In genomic region chr6:21479140-21479539, GRCh38 we compare ENCODE assay signal across 11 cellular contexts.
DNase-seq lines count a peak whose midpoint lies in the region; ATAC-seq, FAIRE-seq and TF ChIP-seq lines count a peak whose summit lies in the region.
"Had no signal": no experiment of that assay in that cellular context is flagged by ENCODE, and none has a peak within 500 bp of the region (broad histone marks: within the 10 kb centered on the region; RNA-seq: fewer than 3 reads in every experiment).

No MANE protein-coding gene starts in this region.

- ATAC-seq in left lung: peak; percentile 77

- no peaks in the 10 kb centered on the region for H3K27me3 ChIP-seq in bronchial epithelial cell (ENCODE audit: control insufficient read depth, insufficient read depth, low read length)
- no peaks in the 10 kb centered on the region for H3K27me3 ChIP-seq in left lung
- no peaks in the 10 kb centered on the region for H3K27me3 ChIP-seq in suprapubic skin
- H3K27me3 ChIP-seq in mesendoderm (ENCODE audit: insufficient read depth, low read length, poor library complexity): no peaks in the 10 kb centered on the region

- DNase-seq in NCI-H1105 treated with DMSO at 0.1 percent for 48 hours (lab: John Stamatoyannopoulos, UW) (peak; percentile 73), bronchial epithelial cell (ENCODE audit: low read depth) (peak; percentile 5), left lung (no peak), suprapubic skin (ENCODE audit: low spot score in 2 of 2) (no peak), NCI-H2107 (lab: John Stamatoyannopoulos, UW) (no peak), mesendoderm (no peak)
- no peak for DNase-seq in activated CD8-positive, alpha-beta memory T cell treated with anti-CD3 and anti-CD28 coated beads, Interleukin-2, amount 50 U/mL, for 48 hours
- DNase-seq in stimulated activated CD4-positive, alpha-beta T cell treated with anti-CD3 and anti-CD28 coated beads, Interleukin-4, amount 100 ng/mL, for 1 hour: no peak
- DNase-seq: activated naive CD4-positive, alpha-beta T cell; NCI-H345 had no signal

- no peak overlapping the region for H2BK5ac ChIP-seq in mesendoderm (ENCODE audit: low read length)

- H3K79me1 ChIP-seq in mesendoderm (ENCODE audit: low read length): no peaks in the 10 kb centered on the region

- H3K36me3 ChIP-seq in bronchial epithelial cell (ENCODE audit: control insufficient read depth, insufficient read depth, low read length) (no peaks in the 10 kb centered on the region), left lung (no peaks in the 10 kb centered on the region), suprapubic skin (no peaks in the 10 kb centered on the region), mesendoderm (ENCODE audit: control insufficient read depth, insufficient read depth, low read length) (no peaks in the 10 kb centered on the region)

- no peak overlapping the region for H2AK5ac ChIP-seq in mesendoderm (ENCODE audit: low read length)

- no peak overlapping the region for H3K4ac ChIP-seq in mesendoderm (ENCODE audit: low read depth, low read length)

- no peak overlapping the region for H3K23ac ChIP-seq in mesendoderm (ENCODE audit: low read length)

- H2BK120ac ChIP-seq in mesendoderm (ENCODE audit: low read depth, low read length): no peak overlapping the region

- H3K79me2 ChIP-seq in mesendoderm (ENCODE audit: control insufficient read depth, insufficient read depth, low read length): no peaks in the 10 kb centered on the region
- H3K79me2 ChIP-seq: parathyroid adenoma had no signal

- H3K4me1 ChIP-seq in left lung (no peaks in the 10 kb centered on the region), suprapubic skin (peaks cover 8% of the 10 kb centered on the region), mesendoderm (ENCODE audit: control insufficient read depth, low read depth, low read length) (no peaks in the 10 kb centered on the region)
- H3K4me1 ChIP-seq: parathyroid adenoma had no signal

- H4K8ac ChIP-seq in mesendoderm (ENCODE audit: low read depth, low read length): no peak overlapping the region

- 37% methylated on average over 12 of the region's 12 CpGs for WGBS in suprapubic skin
- WGBS in mesendoderm (ENCODE audit: extremely low coverage, insufficient coverage, low lambda C conversion rate): no CpG with 5 or more reads among the region's 12 CpGs

- intact Hi-C loops in left lung (cut with DNase I): no loop called here

- H3K9ac ChIP-seq in mesendoderm (ENCODE audit: low read length): no peak overlapping the region
- H3K9ac ChIP-seq: parathyroid adenoma had no signal

- H3K56ac ChIP-seq in mesendoderm (ENCODE audit: low read length): no peak overlapping the region

- no peak overlapping the region for H3K18ac ChIP-seq in mesendoderm (ENCODE audit: low read length)

- no peak overlapping the region for H3K27ac ChIP-seq in left lung
- H3K27ac ChIP-seq in suprapubic skin: no peak overlapping the region
- H3K27ac ChIP-seq in mesendoderm (ENCODE audit: low read depth, low read length): no peak overlapping the region
- H3K27ac ChIP-seq: parathyroid adenoma had no signal

- H3K4me3 ChIP-seq in bronchial epithelial cell (ENCODE audit: low read depth, low read length) (no peak overlapping the region), left lung (no peak overlapping the region), suprapubic skin (peak overlapping the region; percentile 24), mesendoderm (ENCODE audit: low read length) (no peak overlapping the region)

- H4K5ac ChIP-seq in mesendoderm (ENCODE audit: low read length): no peak overlapping the region

- no peak overlapping the region for H3K4me2 ChIP-seq in mesendoderm (ENCODE audit: low read length)

- no peak for FAIRE-seq in bronchial epithelial cell (lab: Jason Lieb, UNC)

- H3K9me3 ChIP-seq in left lung (no peaks in the 10 kb centered on the region), suprapubic skin (no peaks in the 10 kb centered on the region)

- TF ChIP-seq POLR2A in suprapubic skin (IDR thresholded peaks at IDR 0.05): no peak

- no peak for TF ChIP-seq EP300 in suprapubic skin (IDR thresholded peaks at IDR 0.05)

- H2BK15ac ChIP-seq in mesendoderm (replicated peaks; ENCODE audit: low read depth): no peak overlapping the region

- TF ChIP-seq CTCF in bronchial epithelial cell (IDR thresholded peaks at IDR 0.05; ENCODE audit: insufficient read depth, low read length, severe bottlenecking): no peak
- no peak for TF ChIP-seq CTCF in left lung (IDR thresholded peaks at IDR 0.05)
- TF ChIP-seq CTCF in suprapubic skin (IDR thresholded peaks at IDR 0.05): no peak

Comparison
In these comparisons a context has a peak if more than half of its experiments do, and no peak if none do; other contexts are left out.
1. DNase-seq: peak in NCI-H1105 treated with DMSO at 0.1 percent for 48 hours (single experiment) and bronchial epithelial cell (single experiment); none in left lung (0 of 2), suprapubic skin (0 of 2), NCI-H2107 (single experiment), activated CD8-positive, alpha-beta memory T cell treated with anti-CD3 and anti-CD28 coated beads, Interleukin-2, amount 50 U/mL, for 48 hours (single experiment), stimulated activated CD4-positive, alpha-beta T cell treated with anti-CD3 and anti-CD28 coated beads, Interleukin-4, amount 100 ng/mL, for 1 hour (single experiment) and mesendoderm (single experiment).